In genomic region chr11:74824285-74824982, GRCh38 we compare ENCODE assay signal across 30 cellular contexts.
"Had no signal": no experiment of that assay in that cellular context is flagged by ENCODE, and none has a peak within 500 bp of the region (broad histone marks: within the 10 kb centered on the region; RNA-seq: fewer than 3 reads in every experiment).

No MANE protein-coding gene starts in this region.

- H3K36me3 ChIP-seq: brain microvascular endothelial cell had no signal

- H3K27ac ChIP-seq: brain microvascular endothelial cell, coronary artery, esophagus muscularis mucosa, foreskin keratinocyte, gastrocnemius medialis, heart left ventricle, VCaP had no signal

- H3K4me3 ChIP-seq: coronary artery, dorsolateral prefrontal cortex, esophagus muscularis mucosa, gastrocnemius medialis, heart left ventricle had no signal

- H3K4me1 ChIP-seq: foreskin keratinocyte had no signal

- ATAC-seq: activated CD8-positive, alpha-beta memory T cell treated with anti-CD3 and anti-CD28 coated beads, Interleukin-2, amount 10 ng/mL, durations not matched to agents 7 days and 5 days; activated CD8-positive, alpha-beta T cell treated with anti-CD3 and anti-CD28 coated beads, Interleukin-2, amount 10 ng/mL, durations not matched to agents 7 days and 5 days; activated naive CD4-positive, alpha-beta T cell treated with anti-CD3 and anti-CD28 coated beads, Interleukin-2, amount 50 U/mL, for 72 hours; activated T-cell treated with anti-CD3 and anti-CD28 coated beads, Interleukin-2, amount 50 U/mL, for 72 hours; foreskin keratinocyte; gastrocnemius medialis; heart left ventricle; WTC11 had no signal

- FAIRE-seq: astrocyte, bronchial epithelial cell, TTC549 had no signal

- H3K9me3 ChIP-seq: gastrocnemius medialis had no signal

- DNase-seq: activated CD4-positive, alpha-beta memory T cell treated with anti-CD3 and anti-CD28 coated beads for 36 hours; activated CD4-positive, alpha-beta T cell treated with anti-CD3 and anti-CD28 coated beads for 48 hours; activated CD8-positive, alpha-beta memory T cell treated with anti-CD3 and anti-CD28 coated beads, Interleukin-2, amount 10 ng/mL, durations not matched to agents 7 days and 5 days; activated CD8-positive, alpha-beta memory T cell treated with anti-CD3 and anti-CD28 coated beads, Interleukin-2, amount 50 U/mL, for 4 hours; activated CD8-positive, alpha-beta T cell treated with anti-CD3 and anti-CD28 coated beads, Interleukin-2, amount 10 ng/mL, durations not matched to agents 7 days and 5 days; activated gamma-delta T cell; activated naive CD4-positive, alpha-beta T cell; activated naive CD4-positive, alpha-beta T cell treated with anti-CD3 and anti-CD28 coated beads, Interleukin-2, amount 10 ng/mL, durations not matched to agents 7 days and 5 days; activated naive CD8-positive, alpha-beta T cell treated with anti-CD3 and anti-CD28 coated beads, Interleukin-2, amount 10 ng/mL, durations not matched to agents 7 days and 5 days; activated T-cell treated with anti-CD3 and anti-CD28 coated beads, Interleukin-2, amount 50 U/mL, for 24 hours; activated T-cell treated with anti-CD3 and anti-CD28 coated beads, Interleukin-2, amount 50 U/mL, for 72 hours; amniotic stem cell; anterior cingulate cortex; brain microvascular endothelial cell; dorsolateral prefrontal cortex; effector memory CD4-positive, alpha-beta T cell; erythroblast; foreskin keratinocyte; gastrocnemius medialis; glutamatergic neuron; heart left ventricle; T-helper 2 cell had no signal

- H3K27me3 ChIP-seq: brain microvascular endothelial cell, dorsolateral prefrontal cortex, esophagus muscularis mucosa, foreskin keratinocyte, gastrocnemius medialis, heart left ventricle had no signal
